10 cellular contexts compared by ENCODE assay signal in the genomic region with DNA sequence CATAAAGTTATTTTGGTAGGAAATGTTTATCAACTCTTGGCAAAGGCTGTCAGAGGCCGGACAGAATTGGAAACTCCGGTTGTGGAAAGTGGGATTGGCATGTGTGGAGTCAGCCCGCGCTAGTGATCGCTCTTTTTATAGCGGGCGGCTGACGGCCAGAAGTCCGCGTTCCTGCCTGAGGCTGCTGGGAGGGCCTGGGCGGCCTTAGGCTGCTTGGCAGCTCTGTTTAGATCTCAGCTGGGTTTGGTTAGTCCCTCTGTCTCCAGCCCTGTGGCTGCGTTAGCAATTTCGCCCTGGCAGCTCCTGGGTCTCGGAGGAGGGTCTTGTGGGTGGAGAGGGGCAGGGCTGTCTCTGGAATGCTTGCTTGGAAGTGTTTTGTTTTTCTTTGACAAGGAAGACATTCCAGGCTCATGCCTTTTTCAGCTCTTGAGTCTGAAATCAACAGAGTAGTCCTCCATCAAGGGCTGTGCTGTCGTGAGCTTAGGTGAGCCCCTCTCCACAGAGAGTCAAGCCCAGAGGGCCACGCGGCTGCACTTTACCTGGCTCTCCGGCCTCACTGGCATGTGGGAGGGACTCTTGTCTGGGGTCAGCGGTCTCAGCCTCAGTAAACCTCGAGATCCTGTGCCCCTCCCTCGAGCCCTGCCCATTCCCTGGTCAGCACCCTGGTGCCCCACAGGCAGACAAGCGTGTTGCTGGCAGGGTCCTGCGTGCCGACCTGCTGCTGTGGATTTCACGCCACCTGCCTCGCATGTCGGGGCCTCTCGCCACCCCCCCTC. TPM values are rescaled to one million over a fixed set of nuclear protein-coding genes. Genes with fewer than 3 reads are reported as not detected.
A peak's percentile ranks its signal among the peaks of the same experiment; 100 is the strongest.
DNase-seq lines count a peak whose midpoint lies in the region; ATAC-seq and TF ChIP-seq lines count a peak whose summit lies in the region.
"Had no signal": no experiment of that assay in that cellular context is flagged by ENCODE, and none has a peak within 500 bp of the region (broad histone marks: within the 10 kb centered on the region; RNA-seq: fewer than 3 reads in every experiment).

No MANE protein-coding gene starts in this region.

- H3K27me3 ChIP-seq in AG04450 (ENCODE audit: control insufficient read depth, insufficient read depth, low read length) (no peaks in the 10 kb centered on the region), osteoblast (ENCODE audit: insufficient read depth, low read length) (no peaks in the 10 kb centered on the region)
- H3K27me3 ChIP-seq: BLaER1 had no signal

- peak overlapping the region; percentile 85 for H3K4me2 ChIP-seq in osteoblast (ENCODE audit: insufficient read depth, low read length)

- H3K27ac ChIP-seq in AG04450 (ENCODE audit: low read depth, low read length), result peak overlapping the region; percentile 81
- peak overlapping the region; percentile 88 for H3K27ac ChIP-seq in osteoblast (ENCODE audit: low read depth, low read length)

- H3K79me2 ChIP-seq in osteoblast (ENCODE audit: insufficient read depth, low read length), result peaks cover 87% of the 10 kb centered on the region

- no peak overlapping the region for H2AFZ ChIP-seq in osteoblast (ENCODE audit: low read length)

- H3K4me3 ChIP-seq in AG04450 (ENCODE audit: low read depth, low read length), result peak overlapping the region; percentile 35
- H3K4me3 ChIP-seq in osteoblast (ENCODE audit: insufficient read depth, low read length), result peak overlapping the region; percentile 58
- H3K4me3 ChIP-seq: BLaER1 had no signal

- peaks cover 41% of the 10 kb centered on the region for H3K36me3 ChIP-seq in osteoblast (ENCODE audit: insufficient read depth, low read length)

- peaks cover 49% of the 10 kb centered on the region for H4K20me1 ChIP-seq in osteoblast (ENCODE audit: insufficient read depth, low read length)

- POLR2A ChIA-PET in AG04450 (lab: Yijun Ruan, JAX), result interaction anchor here (0.9 to 2.6 kb wide), 6 partner anchors 13 to 290 kb away, joined by 3 to 23 read pairs (median 5); partner anchors contain the start of genes AP3D1 and GADD45B

- H3K4me1 ChIP-seq in osteoblast (ENCODE audit: insufficient read depth, low read length), result peaks cover 40% of the 10 kb centered on the region

- intact Hi-C loops in cardiac septum (cut with DNase I), result loop anchor here (1.0 kb wide), 1 partner anchor 17 kb away; no protein-coding TSS in a partner anchor

- ATAC-seq in GM21825 (IDR thresholded peaks at IDR 0.05; ENCODE audit: unreplicated experiment), result no peak
- ATAC-seq in GM19328 (IDR thresholded peaks at IDR 0.05; ENCODE audit: unreplicated experiment), result no peak
- ATAC-seq: PC-3 had no signal

- no peak for TF ChIP-seq CTCF in AG04450 (IDR thresholded peaks at IDR 0.05; ENCODE audit: low read depth, low read length)
- no peak for TF ChIP-seq CTCF in osteoblast (IDR thresholded peaks at IDR 0.05; ENCODE audit: extremely low read depth, low read depth, low read length)

- peak; percentile 91 for DNase-seq in AG04450 (ENCODE audit: low read depth, low spot score)
- peak in 34 of 58 donors; percentile 5 to 67 (median 23) for DNase-seq in anterior cingulate cortex (lab: John Stamatoyannopoulos, UW)
- DNase-seq in cardiac septum (ENCODE audit: low spot score), result peak; percentile 91
- peak; percentile 100 for DNase-seq in osteoblast (ENCODE audit: insufficient read length, low spot score, missing footprints)
- no peak for DNase-seq in COR-L47 (lab: John Stamatoyannopoulos, UW)
- no peak for DNase-seq in NCI-H524 (lab: John Stamatoyannopoulos, UW)
- DNase-seq: PC-3 had no signal

- H3K9me3 ChIP-seq in AG04450 (ENCODE audit: control insufficient read depth, insufficient read depth, low read length) (no peaks in the 10 kb centered on the region; the same call in 1 of the 2 replicates), osteoblast (ENCODE audit: low read depth, low read length) (no peaks in the 10 kb centered on the region)

- CTCF ChIA-PET in AG04450 (lab: Charles Lee), result interaction anchor here (1.3 to 1.7 kb wide), 4 partner anchors 14 to 167 kb away, joined by 3 to 8 read pairs (median 4); partner anchors contain the start of gene PLEKHJ1

RNA-seq across cellular contexts. Expression of gene DOT1L, which starts 22.5 kb away (rescaled TPM):
- polyA plus RNA-seq in AG04450 (2011; rRNA removed), result 3.2 and 4.3 TPM in 2 replicates
- polyA minus RNA-seq in AG04450 (2011; rRNA and poly(A)+ RNA removed), result 12.7 and 16.7 TPM in 2 replicates
- 15.2 TPM for total RNA-seq in cardiac septum
- 6.9 and 7.1 TPM in 2 replicates for total RNA-seq in osteoblast

RNA-seq across cellular contexts. Expression of gene AP3D1, which starts 34.9 kb away (rescaled TPM):
- polyA plus RNA-seq in AG04450 (2011; rRNA removed), result 68.2 and 94.4 TPM in 2 replicates
- polyA minus RNA-seq in AG04450 (2011; rRNA and poly(A)+ RNA removed), result 134 and 184 TPM in 2 replicates
- total RNA-seq in cardiac septum, result 89.0 TPM
- 119 and 121 TPM in 2 replicates for total RNA-seq in osteoblast

RNA-seq across cellular contexts. Expression of gene PLEKHJ1, which starts 49.9 kb away (rescaled TPM):
- polyA plus RNA-seq in AG04450 (2011; rRNA removed), result 38.7 and 39.3 TPM in 2 replicates
- polyA minus RNA-seq in AG04450 (2011; rRNA and poly(A)+ RNA removed), result 21.1 and 30.5 TPM in 2 replicates
- total RNA-seq in cardiac septum (51.2 TPM), osteoblast (32.1 and 43.4 TPM in 2 replicates)

RNA-seq across cellular contexts. Expression of gene SF3A2, which starts 50.4 kb away (rescaled TPM):
- 7.0 and 9.5 TPM in 2 replicates for polyA plus RNA-seq in AG04450 (2011; rRNA removed)
- polyA minus RNA-seq in AG04450 (2011; rRNA and poly(A)+ RNA removed), result 11.7 and 14.1 TPM in 2 replicates
- total RNA-seq in cardiac septum, result 34.1 TPM
- 27.1 and 27.9 TPM in 2 replicates for total RNA-seq in osteoblast

Comparison
In these comparisons a context has a peak if more than half of its experiments do, and no peak if none do; other contexts are left out.
1. DNase-seq: peak in AG04450 (single experiment), anterior cingulate cortex (34 of 58), cardiac septum (single experiment) and osteoblast (single experiment); none in COR-L47 (single experiment) and NCI-H524 (0 of 2).